9 cellular contexts compared by ENCODE assay signal in the genomic region with DNA sequence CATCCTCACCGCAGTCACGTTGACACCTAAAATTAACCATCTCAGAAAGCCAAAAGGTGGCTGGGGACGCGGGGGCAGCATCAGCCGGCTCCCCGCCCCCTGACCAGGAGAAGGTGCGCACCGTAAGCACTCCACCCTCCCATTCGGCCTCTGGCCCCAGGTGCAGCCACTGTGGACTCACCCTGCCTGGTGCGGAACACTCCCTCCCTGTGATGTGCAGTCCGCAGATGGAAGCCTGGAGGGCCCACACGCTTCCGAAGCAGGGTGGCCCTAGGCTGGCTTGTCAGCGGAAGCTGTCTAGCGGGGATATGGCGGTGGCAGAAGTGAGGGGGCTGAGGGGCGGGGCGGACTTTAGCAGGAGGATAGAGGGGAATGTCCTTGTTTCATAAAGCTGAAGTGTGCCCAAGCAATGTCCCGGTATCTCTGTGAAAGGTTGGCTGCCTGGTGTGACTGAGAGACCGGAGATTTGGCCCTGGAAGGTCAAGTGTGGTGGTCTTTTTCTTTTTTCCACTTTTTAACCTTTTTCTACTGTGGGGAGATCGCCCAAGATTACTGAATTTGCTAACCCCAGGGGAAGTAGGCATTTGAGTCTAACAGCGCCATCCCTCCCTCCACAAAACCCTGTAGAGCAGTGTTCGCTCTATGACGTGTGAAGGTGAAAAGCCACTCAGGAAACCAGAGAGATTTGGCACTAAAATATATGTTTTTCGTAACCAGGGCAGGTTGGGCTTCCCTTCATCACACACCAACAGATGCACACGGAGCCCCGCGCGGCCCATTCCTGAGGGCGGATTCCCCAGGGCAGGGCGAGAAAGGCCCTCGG.
DNase-seq lines count a peak whose midpoint lies in the region; ATAC-seq and TF ChIP-seq lines count a peak whose summit lies in the region.
"Had no signal": no experiment of that assay in that cellular context is flagged by ENCODE, and none has a peak within 500 bp of the region (broad histone marks: within the 10 kb centered on the region; RNA-seq: fewer than 3 reads in every experiment).

No MANE protein-coding gene starts in this region.

- H3K36me3 ChIP-seq in GM23338 (ENCODE audit: insufficient read depth) = no peaks in the 10 kb centered on the region
- H3K36me3 ChIP-seq in iPS-20b (ENCODE audit: insufficient read depth, low read depth, low read length) = no peaks in the 10 kb centered on the region
- H3K36me3 ChIP-seq in skeletal muscle tissue (ENCODE audit: control insufficient read depth in 3 of 3, insufficient read depth in 3 of 3, low read length in 3 of 3) = no peaks in the 10 kb centered on the region
- H3K36me3 ChIP-seq in gastrocnemius medialis = no peaks in the 10 kb centered on the region

- in situ Hi-C loops in gastrocnemius medialis (cut with MboI; ENCODE audit: low sequenced_read_pairs in 4 of 4) = loop anchor here (5.0 to 25.0 kb wide), 5 partner anchors 75 to 648 kb away; a partner anchor contains a TSS

- H3K79me2 ChIP-seq in GM23338 (replicated peaks; ENCODE audit: insufficient read depth) = no peaks in the 10 kb centered on the region

- H3K9me3 Mint-ChIP-seq in GM23338 (peaks cover 3% of the 10 kb centered on the region; the same call in 1 of the 3 replicates), T-cell (peaks cover 0 to 6% (median 0%) of the 10 kb centered on the region in 3 donors)

- ATAC-seq in GM23338 (no peak), T-cell (replicated peaks in 1 of 4) (peak in 2 of 4 experiments; percentile 4 to 50), GM21367 (IDR thresholded peaks at IDR 0.05; ENCODE audit: unreplicated experiment) (no peak), gastrocnemius medialis (no peak), HG03280 (IDR thresholded peaks at IDR 0.05; ENCODE audit: unreplicated experiment) (no peak)

- H3K27me3 ChIP-seq in GM23338 (ENCODE audit: insufficient read depth) (peaks cover 25% of the 10 kb centered on the region), iPS-20b (ENCODE audit: insufficient read depth, low read length) (peaks cover 34% of the 10 kb centered on the region), skeletal muscle tissue (ENCODE audit: control insufficient read depth in 3 of 3, insufficient read depth in 3 of 3, low read length in 3 of 3) (no peaks in the 10 kb centered on the region), gastrocnemius medialis (no peaks in the 10 kb centered on the region)

- intact Hi-C loops in gastrocnemius medialis (cut with DNase I; ENCODE audit: low total_unique reads) = loop anchor here (5.0 to 10.0 kb wide), 2 partner anchors 555 to 618 kb away; no protein-coding TSS in a partner anchor

- CTCF ChIA-PET in T-cell (lab: Charles Lee) = interaction anchor here in 1 of 2 donors (0.7 kb wide), 1 partner anchor 673 kb away, joined by 3 read pairs; no protein-coding TSS in a partner anchor

- no peaks in the 10 kb centered on the region for H3K9me2 ChIP-seq in GM23338 (ENCODE audit: insufficient read depth)

- H3K9ac ChIP-seq in iPS-20b (ENCODE audit: low read depth, low read length) (no peak overlapping the region), skeletal muscle tissue (ENCODE audit: low read depth in 1 of 3, low read length in 3 of 3) (peak overlapping the region in 1 of 3 donors; percentile 81)

- POLR2A ChIA-PET in T-cell (lab: Charles Lee) = no interaction called here

- H3K27me3 Mint-ChIP-seq in GM23338 (ENCODE audit: insufficient read depth, low read depth, poor library complexity) (peaks cover 26% of the 10 kb centered on the region), T-cell (peaks cover 8 to 22% of the 10 kb centered on the region in 2 donors)

- no peaks in the 10 kb centered on the region for H3K36me3 Mint-ChIP-seq in GM23338 (ENCODE audit: low read depth)
- H3K36me3 Mint-ChIP-seq in T-cell = no peaks in the 10 kb centered on the region

- DNase-seq in GM23338 (ENCODE audit: low spot score) = no peak
- peak in 16 of 34 experiments; percentile 6 to 42 (median 14) for DNase-seq in T-cell
- no peak for DNase-seq in gastrocnemius medialis
- DNase-seq: COR-L47 had no signal

- H3K4me3 Mint-ChIP-seq in GM23338 (peak overlapping the region; percentile 39; the same call in 2 of the 3 replicates), T-cell (peak overlapping the region in 2 of 3 donors; percentile 26 to 43)

- H3K4me1 ChIP-seq in GM23338 (ENCODE audit: insufficient read depth) (peaks cover 4% of the 10 kb centered on the region; the same call in 1 of the 2 replicates), iPS-20b (ENCODE audit: insufficient read depth, low read length) (peaks cover 4% of the 10 kb centered on the region; the same call in 1 of the 2 replicates), skeletal muscle tissue (ENCODE audit: control insufficient read depth in 3 of 3, insufficient read depth in 3 of 3, low read length in 3 of 3) (peaks cover 16 to 24% (median 24%) of the 10 kb centered on the region in 3 donors), gastrocnemius medialis (peaks cover 0 to 11% of the 10 kb centered on the region in 2 donors)

- peak overlapping the region; percentile 93 for H2AFZ ChIP-seq in GM23338

- H3K27ac Mint-ChIP-seq in GM23338 = no peak overlapping the region
- H3K27ac Mint-ChIP-seq in T-cell = no peak overlapping the region

- H3F3A ChIP-seq in GM23338 (replicated peaks; ENCODE audit: low read depth) = no peaks in the 10 kb centered on the region

- no peak for TF ChIP-seq CTCF in GM23338 (conservative IDR thresholded peaks at IDR 0.05; ENCODE audit: low read depth in 2 of 2)
- no peak for TF ChIP-seq CTCF in gastrocnemius medialis (IDR thresholded peaks at IDR 0.05 in 4 of 5, conservative IDR thresholded peaks at IDR 0.05 in 1 of 5)

- H3K4me2 ChIP-seq in GM23338 = peak overlapping the region; percentile 79

- no peaks in the 10 kb centered on the region for H4K20me1 ChIP-seq in GM23338 (replicated peaks; ENCODE audit: insufficient read depth)

- H3K27ac ChIP-seq in GM23338 (ENCODE audit: low read depth) (no peak overlapping the region), iPS-20b (ENCODE audit: low read length) (no peak overlapping the region), skeletal muscle tissue (ENCODE audit: low read depth, low read length) (no peak overlapping the region), gastrocnemius medialis (peak overlapping the region in 1 of 4 donors; percentile 21)
- H3K27ac ChIP-seq: epithelial cell of prostate had no signal

- peaks cover 20% of the 10 kb centered on the region for H3K4me1 Mint-ChIP-seq in GM23338
- H3K4me1 Mint-ChIP-seq in T-cell = peaks cover 7 to 12% (median 7%) of the 10 kb centered on the region in 3 donors

- no peak for TF ChIP-seq POLR2A in gastrocnemius medialis (IDR thresholded peaks at IDR 0.05)

- H3K4me3 ChIP-seq in GM23338 = peak overlapping the region; percentile 51
- H3K4me3 ChIP-seq in iPS-20b (ENCODE audit: low read length) = peak overlapping the region; percentile 42; the same call in 1 of the 2 replicates
- H3K4me3 ChIP-seq in skeletal muscle tissue (ENCODE audit: low read length in 3 of 3) = peak overlapping the region in 2 of 3 donors; percentile 47 to 71
- H3K4me3 ChIP-seq in gastrocnemius medialis = peak overlapping the region in 2 of 4 donors; percentile 31 to 42

- no peaks in the 10 kb centered on the region for H3K9me3 ChIP-seq in iPS-20b (ENCODE audit: insufficient read depth, low read depth, low read length)
- no peaks in the 10 kb centered on the region for H3K9me3 ChIP-seq in skeletal muscle tissue (ENCODE audit: control insufficient read depth in 3 of 3, low read length in 3 of 3)
- H3K9me3 ChIP-seq in gastrocnemius medialis = no peaks in the 10 kb centered on the region

TF ChIP-seq in GM23338, 12 proteins besides CTCF, POLR2A, EP300 and RAD21 (continues in another document):
- no peak for TF ChIP-seq NANOG (IDR thresholded peaks at IDR 0.05; ENCODE audit: borderline replicate concordance)
